ENCODE assay signal across 9 cellular contexts in the genomic region with DNA sequence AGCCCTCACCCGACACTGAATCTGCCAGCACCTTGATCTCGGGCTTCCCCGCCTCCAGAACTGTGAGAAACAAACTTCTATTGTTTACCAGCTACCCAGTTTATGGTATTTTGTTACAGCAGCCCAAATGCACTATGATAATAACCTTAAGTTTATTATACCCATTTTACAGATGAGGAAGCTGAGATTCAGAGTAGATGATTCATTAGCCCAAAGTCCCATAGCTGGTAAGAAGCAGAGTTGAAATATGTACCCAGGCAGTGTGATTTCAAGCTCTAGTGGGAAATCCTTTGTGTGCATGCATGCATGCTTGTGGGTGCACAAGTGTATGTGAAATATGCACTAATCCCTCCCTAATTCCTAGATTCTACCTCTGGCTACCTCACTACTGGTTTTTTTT. TPM values are rescaled to one million over a fixed set of nuclear protein-coding genes. Genes with fewer than 3 reads are reported as not detected.
"Had no signal": no experiment of that assay in that cellular context is flagged by ENCODE, and none has a peak within 500 bp of the region (broad histone marks: within the 10 kb centered on the region; RNA-seq: fewer than 3 reads in every experiment).

No MANE protein-coding gene starts in this region.

- H3K4me2 ChIP-seq: GM23338 had no signal

- H3K27ac Mint-ChIP-seq: GM23338, HFFc6 had no signal

- H3K4me3 Mint-ChIP-seq: GM23338, HFFc6, IgD-negative memory B cell had no signal

- H3K4me3 ChIP-seq: GM23338, HAP-1 had no signal

- H3K4me1 Mint-ChIP-seq: IgD-negative memory B cell had no signal

- H3K4me1 ChIP-seq: HAP-1 had no signal

- H2AFZ ChIP-seq: GM23338 had no signal

- H3K36me3 ChIP-seq: HAP-1 had no signal

- FAIRE-seq: HTR-8/SVneo had no signal

- DNase-seq: H7, HFFc6, KG1 had no signal

- H3K9me3 ChIP-seq: HAP-1 had no signal

- H3K9me3 Mint-ChIP-seq: GM23338, HFFc6, IgD-negative memory B cell had no signal

- ATAC-seq: GM23338, HCT116 had no signal

RNA-seq across cellular contexts. Expression of a gene that starts 7.9 kb away (rescaled TPM):
- total RNA-seq: HFFc6, HT-29 had no signal
- polyA plus RNA-seq: IgD-negative memory B cell had no signal
